In the genomic region with DNA sequence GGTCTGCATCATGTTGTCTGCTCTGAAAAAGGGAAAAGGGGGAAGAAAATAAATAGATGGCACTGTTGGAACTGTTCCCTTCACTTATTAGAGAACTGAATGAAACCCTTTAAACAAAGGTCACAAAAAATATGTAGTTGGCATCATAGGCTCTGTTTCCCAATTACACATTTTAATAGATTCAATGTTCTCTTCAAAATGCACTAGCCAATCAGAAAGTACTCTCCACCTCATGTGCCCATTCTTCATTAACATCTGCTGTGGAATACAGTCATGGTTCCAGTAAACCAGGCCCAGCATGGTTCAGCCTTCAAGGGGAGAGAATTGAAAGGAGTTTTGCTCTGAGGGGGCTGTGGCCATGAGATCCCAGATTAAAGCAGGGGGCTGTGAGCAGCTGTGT, we compare ENCODE assay signal across 27 cellular contexts.
"Had no signal": no experiment of that assay in that cellular context is flagged by ENCODE, and none has a peak within 500 bp of the region (broad histone marks: within the 10 kb centered on the region; RNA-seq: fewer than 3 reads in every experiment).

No MANE protein-coding gene starts in this region.

- H3K9me3 ChIP-seq: left lung, lower lobe of right lung, pancreas, prostate gland, suprapubic skin, thoracic aorta, tibial artery, upper lobe of right lung had no signal

- H3K4me1 ChIP-seq: left lung, lower lobe of right lung, pancreas, prostate gland, suprapubic skin, tibial artery, upper lobe of right lung had no signal

- DNase-seq: hippocampal formation; kidney; left colon; left lung; lower lobe of right lung; mammary epithelial cell; mesenchymal stem cell; naive thymus-derived CD8-positive, alpha-beta T cell; nucleus accumbens; pancreas; posterior cingulate gyrus; retina; right cardiac atrium; stimulated activated CD4-positive, alpha-beta T cell treated with anti-CD3 and anti-CD28 coated beads, Interleukin-12 subunit alpha, Interleukin-12 subunit beta, amount 100 ng/mL, for 4 hours; stimulated activated CD4-positive, alpha-beta T cell treated with anti-CD3 and anti-CD28 coated beads, Interleukin-15, amount 100 ng/mL, for 24 hours; stimulated activated CD4-positive, alpha-beta T cell treated with anti-CD3 and anti-CD28 coated beads, Interleukin-2, amount 100 ng/mL, for 24 hours; stimulated activated CD4-positive, alpha-beta T cell treated with anti-CD3 and anti-CD28 coated beads, Interleukin-4, amount 100 ng/mL, for 1 hour; stimulated activated naive CD4-positive, alpha-beta T cell; tibial artery; trophoblast cell; upper lobe of right lung had no signal

- H3K36me3 ChIP-seq: left lung, lower lobe of right lung, pancreas, prostate gland, suprapubic skin, thoracic aorta, tibial artery, upper lobe of right lung had no signal

- ATAC-seq: left colon; left lung; lower lobe of right lung; naive thymus-derived CD8-positive, alpha-beta T cell; pancreas; right cardiac atrium; sciatic nerve; stimulated activated effector memory CD8-positive, alpha-beta T cell treated with anti-CD3 and anti-CD28 coated beads, Interleukin-12 subunit alpha, Interleukin-12 subunit beta, amount 100 ng/mL, for 72 hours; upper lobe of right lung had no signal

- H3K27ac ChIP-seq: left lung, lower lobe of right lung, pancreas, prostate gland, suprapubic skin, thoracic aorta, tibial artery, upper lobe of right lung had no signal

- H3K27me3 ChIP-seq: left lung, suprapubic skin, tibial artery, upper lobe of right lung had no signal

- H3K4me3 ChIP-seq: left lung, lower lobe of right lung, pancreas, prostate gland, skin epidermis, suprapubic skin, thoracic aorta, tibial artery, upper lobe of right lung had no signal
